Comparison of ENCODE assay signal across 2 cellular contexts in the genomic region with DNA sequence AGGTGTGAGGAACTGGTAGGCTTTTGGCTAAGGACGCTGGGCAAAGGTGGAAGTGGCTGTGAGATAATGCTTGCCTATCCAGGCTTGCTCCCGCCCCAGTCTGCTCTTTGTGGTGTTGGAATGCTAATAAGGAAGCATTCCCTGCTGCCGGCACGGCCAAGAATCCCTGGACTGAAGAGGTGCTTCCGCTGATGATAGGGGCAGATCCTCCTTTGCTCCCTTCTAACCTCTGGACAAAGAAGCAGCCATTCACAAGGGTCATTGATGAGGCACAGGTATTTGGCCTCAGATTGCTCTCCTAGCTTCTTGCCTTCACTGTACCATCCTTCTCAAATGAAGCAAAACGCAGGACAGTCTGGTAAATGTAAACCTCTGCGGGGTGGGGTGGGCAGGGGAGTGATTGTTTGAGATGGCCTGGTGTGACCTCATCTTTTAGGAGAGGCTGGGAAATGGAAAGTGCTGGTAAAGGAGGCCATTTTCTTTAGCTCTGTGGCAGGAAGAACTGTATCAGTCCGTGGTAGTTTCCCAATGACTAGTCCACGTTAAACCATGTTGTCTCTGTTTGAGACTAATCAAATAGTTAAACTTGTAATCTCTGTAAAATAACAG.
A peak's percentile ranks its signal among the peaks of the same experiment; 100 is the strongest.
TF ChIP-seq lines count a peak whose summit lies in the region.

No MANE protein-coding gene starts in this region.

TF ChIP-seq in HCT116, 20 proteins besides CTCF, POLR2A, EP300 and RAD21 (continued from another document):
- TF ChIP-seq ATF3 (IDR thresholded peaks at IDR 0.05) = no peak

TF ChIP-seq in WTC11, 78 proteins besides CTCF, POLR2A, EP300 and RAD21 (continued from another document):
- TF ChIP-seq, protein P1, sequence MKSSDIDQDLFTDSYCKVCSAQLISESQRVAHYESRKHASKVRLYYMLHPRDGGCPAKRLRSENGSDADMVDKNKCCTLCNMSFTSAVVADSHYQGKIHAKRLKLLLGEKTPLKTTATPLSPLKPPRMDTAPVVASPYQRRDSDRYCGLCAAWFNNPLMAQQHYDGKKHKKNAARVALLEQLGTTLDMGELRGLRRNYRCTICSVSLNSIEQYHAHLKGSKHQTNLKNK (CRISPR knock-in tag; IDR thresholded peaks at IDR 0.05) = no peak
- TF ChIP-seq TEAD1 (CRISPR knock-in tag; IDR thresholded peaks at IDR 0.05) (peak; percentile 67; the same call in 1 of the 2 replicates), FOXK1 (CRISPR knock-in tag; IDR thresholded peaks at IDR 0.05) (peak; percentile 56; the same call in 1 of the 2 replicates), ZNF416 (CRISPR knock-in tag; IDR thresholded peaks at IDR 0.05) (no peak)
